13 cellular contexts compared by ENCODE assay signal in genomic region chr21:45282283-45283018, GRCh38.
"Had no signal": no experiment of that assay in that cellular context is flagged by ENCODE, and none has a peak within 500 bp of the region (broad histone marks: within the 10 kb centered on the region; RNA-seq: fewer than 3 reads in every experiment).

No MANE protein-coding gene starts in this region.

- ATAC-seq: esophagus mucosa; left lung; stimulated activated effector memory CD8-positive, alpha-beta T cell treated with anti-CD3 and anti-CD28 coated beads, Interleukin-12 subunit alpha, Interleukin-12 subunit beta, amount 100 ng/mL, for 72 hours had no signal

- DNase-seq: activated CD4-positive, alpha-beta T cell treated with anti-CD3 and anti-CD28 coated beads for 1 hour; activated CD4-positive, alpha-beta T cell treated with anti-CD3 and anti-CD28 coated beads, Interleukin-2, amount 50 U/mL, for 48 hours; activated gamma-delta T cell treated with Interleukin-2 at 50 U/mL for 16 hours; activated naive CD8-positive, alpha-beta T cell treated with anti-CD3 and anti-CD28 coated beads, Interleukin-2, amount 10 ng/mL, durations not matched to agents 7 days and 5 days; mesendoderm; SHP77 treated with DMSO at 0.1 percent for 48 hours had no signal

- H3K27me3 Mint-ChIP-seq: activated naive CD8-positive, alpha-beta T cell treated with anti-CD3 and anti-CD28 coated beads, Interleukin-2, amount 10 ng/mL, durations not matched to agents 7 days and 5 days had no signal

- H3K27ac ChIP-seq: ascending aorta, left lung, skin epidermis had no signal

- H3K27me3 ChIP-seq: ascending aorta, dorsolateral prefrontal cortex, left lung had no signal

- H3K4me3 Mint-ChIP-seq: activated naive CD8-positive, alpha-beta T cell treated with anti-CD3 and anti-CD28 coated beads, Interleukin-2, amount 10 ng/mL, durations not matched to agents 7 days and 5 days; neural crest cell; stimulated activated effector memory CD8-positive, alpha-beta T cell treated with anti-CD3 and anti-CD28 coated beads, Interleukin-12 subunit alpha, Interleukin-12 subunit beta, amount 100 ng/mL, for 72 hours had no signal

- H3K4me3 ChIP-seq: ascending aorta, dorsolateral prefrontal cortex, left lung, skin epidermis had no signal

- H3K9me3 Mint-ChIP-seq: activated naive CD8-positive, alpha-beta T cell treated with anti-CD3 and anti-CD28 coated beads, Interleukin-2, amount 10 ng/mL, durations not matched to agents 7 days and 5 days; neural crest cell; stimulated activated effector memory CD8-positive, alpha-beta T cell treated with anti-CD3 and anti-CD28 coated beads, Interleukin-12 subunit alpha, Interleukin-12 subunit beta, amount 100 ng/mL, for 72 hours had no signal

- H3K9me3 ChIP-seq: ascending aorta, left lung had no signal
